1 cellular context compared by ENCODE assay signal in the genomic region with DNA sequence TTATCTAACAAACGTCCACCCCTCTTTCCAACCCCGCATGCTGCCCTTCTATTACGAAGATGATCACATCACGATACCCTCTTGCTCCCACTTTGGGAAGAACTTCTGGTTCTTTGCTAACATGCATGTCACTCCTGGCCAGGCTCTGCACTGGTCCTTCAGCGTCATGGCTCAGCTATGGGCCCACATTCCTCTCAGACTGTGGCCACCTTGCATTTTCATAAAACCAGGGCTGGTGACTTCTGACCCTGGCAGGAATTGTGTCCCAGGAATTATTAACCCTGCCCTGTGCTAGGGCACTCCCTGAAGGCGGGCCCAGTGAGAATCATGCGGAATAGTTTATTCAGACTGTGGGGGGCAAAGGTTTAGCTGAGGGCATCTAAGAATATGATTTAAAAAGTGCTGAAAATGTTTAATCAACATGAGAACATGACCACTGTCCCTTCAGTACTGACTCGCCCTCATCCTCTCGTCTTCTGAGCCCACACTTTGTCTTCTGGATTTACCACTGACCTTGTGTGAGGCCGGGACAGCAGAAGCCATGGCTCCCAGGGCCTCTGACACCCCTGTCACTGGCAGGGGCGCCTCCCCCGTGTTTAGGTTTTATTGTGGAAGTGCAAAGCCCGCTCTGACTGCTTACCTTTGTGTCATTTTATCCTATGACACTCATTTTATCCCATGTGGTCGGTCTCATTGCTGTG.
TF ChIP-seq lines count a peak whose summit lies in the region.

No MANE protein-coding gene starts in this region.

TF ChIP-seq in HepG2, 621 proteins besides CTCF, POLR2A, EP300 and RAD21 (continued from another document and continues in another):
- TF ChIP-seq, protein P1, sequence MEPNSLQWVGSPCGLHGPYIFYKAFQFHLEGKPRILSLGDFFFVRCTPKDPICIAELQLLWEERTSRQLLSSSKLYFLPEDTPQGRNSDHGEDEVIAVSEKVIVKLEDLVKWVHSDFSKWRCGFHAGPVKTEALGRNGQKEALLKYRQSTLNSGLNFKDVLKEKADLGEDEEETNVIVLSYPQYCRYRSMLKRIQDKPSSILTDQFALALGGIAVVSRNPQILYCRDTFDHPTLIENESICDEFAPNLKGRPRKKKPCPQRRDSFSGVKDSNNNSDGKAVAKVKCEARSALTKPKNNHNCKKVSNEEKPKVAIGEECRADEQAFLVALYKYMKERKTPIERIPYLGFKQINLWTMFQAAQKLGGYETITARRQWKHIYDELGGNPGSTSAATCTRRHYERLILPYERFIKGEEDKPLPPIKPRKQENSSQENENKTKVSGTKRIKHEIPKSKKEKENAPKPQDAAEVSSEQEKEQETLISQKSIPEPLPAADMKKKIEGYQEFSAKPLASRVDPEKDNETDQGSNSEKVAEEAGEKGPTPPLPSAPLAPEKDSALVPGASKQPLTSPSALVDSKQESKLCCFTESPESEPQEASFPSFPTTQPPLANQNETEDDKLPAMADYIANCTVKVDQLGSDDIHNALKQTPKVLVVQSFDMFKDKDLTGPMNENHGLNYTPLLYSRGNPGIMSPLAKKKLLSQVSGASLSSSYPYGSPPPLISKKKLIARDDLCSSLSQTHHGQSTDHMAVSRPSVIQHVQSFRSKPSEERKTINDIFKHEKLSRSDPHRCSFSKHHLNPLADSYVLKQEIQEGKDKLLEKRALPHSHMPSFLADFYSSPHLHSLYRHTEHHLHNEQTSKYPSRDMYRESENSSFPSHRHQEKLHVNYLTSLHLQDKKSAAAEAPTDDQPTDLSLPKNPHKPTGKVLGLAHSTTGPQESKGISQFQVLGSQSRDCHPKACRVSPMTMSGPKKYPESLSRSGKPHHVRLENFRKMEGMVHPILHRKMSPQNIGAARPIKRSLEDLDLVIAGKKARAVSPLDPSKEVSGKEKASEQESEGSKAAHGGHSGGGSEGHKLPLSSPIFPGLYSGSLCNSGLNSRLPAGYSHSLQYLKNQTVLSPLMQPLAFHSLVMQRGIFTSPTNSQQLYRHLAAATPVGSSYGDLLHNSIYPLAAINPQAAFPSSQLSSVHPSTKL (CRISPR knock-in tag; IDR thresholded peaks at IDR 0.05) = peak; percentile 55
- TF ChIP-seq MEIS2 (CRISPR knock-in tag; IDR thresholded peaks at IDR 0.05) = 0 out of 2 replicates have a peak, but pooled peaks have one; percentile 34
- TF ChIP-seq, protein P2, sequence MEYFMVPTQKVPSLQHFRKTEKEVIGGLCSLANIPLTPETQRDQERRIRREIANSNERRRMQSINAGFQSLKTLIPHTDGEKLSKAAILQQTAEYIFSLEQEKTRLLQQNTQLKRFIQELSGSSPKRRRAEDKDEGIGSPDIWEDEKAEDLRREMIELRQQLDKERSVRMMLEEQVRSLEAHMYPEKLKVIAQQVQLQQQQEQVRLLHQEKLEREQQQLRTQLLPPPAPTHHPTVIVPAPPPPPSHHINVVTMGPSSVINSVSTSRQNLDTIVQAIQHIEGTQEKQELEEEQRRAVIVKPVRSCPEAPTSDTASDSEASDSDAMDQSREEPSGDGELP (IDR thresholded peaks at IDR 0.05; ENCODE audit: borderline replicate concordance, low read depth) = no peak
- TF ChIP-seq PATZ1 (CRISPR knock-in tag; IDR thresholded peaks at IDR 0.05) = peak; percentile 15; the same call in 1 of the 2 replicates
- TF ChIP-seq NR1H2 (CRISPR knock-in tag; IDR thresholded peaks at IDR 0.05; ENCODE audit: borderline replicate concordance, low read depth) = no peak
- no peak for TF ChIP-seq AKAP8 (CRISPR knock-in tag; IDR thresholded peaks at IDR 0.05)
- peak; percentile 1 for TF ChIP-seq RBM39 (IDR thresholded peaks at IDR 0.05; ENCODE audit: low read depth, low read length, poor library complexity, severe bottlenecking)
- TF ChIP-seq, protein P3, sequence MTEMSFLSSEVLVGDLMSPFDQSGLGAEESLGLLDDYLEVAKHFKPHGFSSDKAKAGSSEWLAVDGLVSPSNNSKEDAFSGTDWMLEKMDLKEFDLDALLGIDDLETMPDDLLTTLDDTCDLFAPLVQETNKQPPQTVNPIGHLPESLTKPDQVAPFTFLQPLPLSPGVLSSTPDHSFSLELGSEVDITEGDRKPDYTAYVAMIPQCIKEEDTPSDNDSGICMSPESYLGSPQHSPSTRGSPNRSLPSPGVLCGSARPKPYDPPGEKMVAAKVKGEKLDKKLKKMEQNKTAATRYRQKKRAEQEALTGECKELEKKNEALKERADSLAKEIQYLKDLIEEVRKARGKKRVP (CRISPR knock-in tag; IDR thresholded peaks at IDR 0.05) = 0 out of 4 replicates have a peak, but pooled peaks of 1 of the 2 experiments have one; percentile 48
- 0 out of 2 replicates have a peak, but pooled peaks have one; percentile 15 for TF ChIP-seq SATB2 (CRISPR knock-in tag; IDR thresholded peaks at IDR 0.05)
- TF ChIP-seq AHR (CRISPR knock-in tag; IDR thresholded peaks at IDR 0.05) = 0 out of 2 replicates have a peak, but pooled peaks have one; percentile 28
- no peak for TF ChIP-seq ZNF678 (CRISPR knock-in tag; IDR thresholded peaks at IDR 0.05)
- peak; percentile 28; the same call in 1 of the 2 replicates for TF ChIP-seq SALL1 (CRISPR knock-in tag; IDR thresholded peaks at IDR 0.05)
- TF ChIP-seq, protein P4, sequence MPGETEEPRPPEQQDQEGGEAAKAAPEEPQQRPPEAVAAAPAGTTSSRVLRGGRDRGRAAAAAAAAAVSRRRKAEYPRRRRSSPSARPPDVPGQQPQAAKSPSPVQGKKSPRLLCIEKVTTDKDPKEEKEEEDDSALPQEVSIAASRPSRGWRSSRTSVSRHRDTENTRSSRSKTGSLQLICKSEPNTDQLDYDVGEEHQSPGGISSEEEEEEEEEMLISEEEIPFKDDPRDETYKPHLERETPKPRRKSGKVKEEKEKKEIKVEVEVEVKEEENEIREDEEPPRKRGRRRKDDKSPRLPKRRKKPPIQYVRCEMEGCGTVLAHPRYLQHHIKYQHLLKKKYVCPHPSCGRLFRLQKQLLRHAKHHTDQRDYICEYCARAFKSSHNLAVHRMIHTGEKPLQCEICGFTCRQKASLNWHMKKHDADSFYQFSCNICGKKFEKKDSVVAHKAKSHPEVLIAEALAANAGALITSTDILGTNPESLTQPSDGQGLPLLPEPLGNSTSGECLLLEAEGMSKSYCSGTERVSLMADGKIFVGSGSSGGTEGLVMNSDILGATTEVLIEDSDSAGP (CRISPR knock-in tag; IDR thresholded peaks at IDR 0.05; ENCODE audit: borderline replicate concordance) = peak; percentile 46; the same call in 1 of the 2 replicates
- no peak for TF ChIP-seq SOX13 (IDR thresholded peaks at IDR 0.05)
- 0 out of 4 replicates have a peak, but pooled peaks of 1 of the 2 experiments have one; percentile 32 for TF ChIP-seq SOX13 (CRISPR knock-in tag; conservative IDR thresholded peaks at IDR 0.05 in 1 of 2, IDR thresholded peaks at IDR 0.05 in 1 of 2)
- no peak for TF ChIP-seq BRD4 (CRISPR knock-in tag; IDR thresholded peaks at IDR 0.05)
- TF ChIP-seq MATR3 (CRISPR knock-in tag; IDR thresholded peaks at IDR 0.05) = no peak
- no peak for TF ChIP-seq CAMTA2 (CRISPR knock-in tag; IDR thresholded peaks at IDR 0.05; ENCODE audit: borderline replicate concordance)
- TF ChIP-seq THAP7 (CRISPR knock-in tag; IDR thresholded peaks at IDR 0.05) = no peak
- peak; percentile 65; the same call in 1 of the 2 replicates for TF ChIP-seq MED1 (CRISPR knock-in tag; IDR thresholded peaks at IDR 0.05)
- TF ChIP-seq GATAD1 (CRISPR knock-in tag; IDR thresholded peaks at IDR 0.05) = 0 out of 2 replicates have a peak, but pooled peaks have one; percentile 37
- no peak for TF ChIP-seq ZNF768 (CRISPR knock-in tag; IDR thresholded peaks at IDR 0.05)
- no peak for TF ChIP-seq RXRA (CRISPR knock-in tag; IDR thresholded peaks at IDR 0.05)
- TF ChIP-seq, protein P5, sequence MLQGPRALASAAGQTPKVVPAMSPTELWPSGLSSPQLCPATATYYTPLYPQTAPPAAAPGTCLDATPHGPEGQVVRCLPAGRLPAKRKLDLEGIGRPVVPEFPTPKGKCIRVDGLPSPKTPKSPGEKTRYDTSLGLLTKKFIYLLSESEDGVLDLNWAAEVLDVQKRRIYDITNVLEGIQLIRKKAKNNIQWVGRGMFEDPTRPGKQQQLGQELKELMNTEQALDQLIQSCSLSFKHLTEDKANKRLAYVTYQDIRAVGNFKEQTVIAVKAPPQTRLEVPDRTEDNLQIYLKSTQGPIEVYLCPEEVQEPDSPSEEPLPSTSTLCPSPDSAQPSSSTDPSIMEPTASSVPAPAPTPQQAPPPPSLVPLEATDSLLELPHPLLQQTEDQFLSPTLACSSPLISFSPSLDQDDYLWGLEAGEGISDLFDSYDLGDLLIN (CRISPR knock-in tag; IDR thresholded peaks at IDR 0.05; ENCODE audit: borderline replicate concordance) = no peak
- 0 out of 2 replicates have a peak, but pooled peaks have one; percentile 2 for TF ChIP-seq ZBTB14 (CRISPR knock-in tag; IDR thresholded peaks at IDR 0.05)
- no peak for TF ChIP-seq ZNF292 (CRISPR knock-in tag; IDR thresholded peaks at IDR 0.05; ENCODE audit: borderline replicate concordance, low read depth)
- no peak for TF ChIP-seq ZFX (CRISPR knock-in tag; IDR thresholded peaks at IDR 0.05; ENCODE audit: low read depth)
- no peak for TF ChIP-seq SP4 (CRISPR knock-in tag; IDR thresholded peaks at IDR 0.05)
- TF ChIP-seq BCL6 (CRISPR knock-in tag; IDR thresholded peaks at IDR 0.05) = 0 out of 2 replicates have a peak, but pooled peaks have one; percentile 26
- no peak for TF ChIP-seq CREB1 (IDR thresholded peaks at IDR 0.05)
- 0 out of 2 replicates have a peak, but pooled peaks have one; percentile 18 for TF ChIP-seq CREB1 (CRISPR knock-in tag; IDR thresholded peaks at IDR 0.05)
- peak; percentile 6; the same call in 1 of the 2 replicates for TF ChIP-seq KDM5B (CRISPR knock-in tag; IDR thresholded peaks at IDR 0.05; ENCODE audit: borderline replicate concordance)
- TF ChIP-seq NR2F2 (IDR thresholded peaks at IDR 0.05; ENCODE audit: borderline replicate concordance, low read depth) = 0 out of 2 replicates have a peak, but pooled peaks have one; percentile 14
- TF ChIP-seq, protein P6, sequence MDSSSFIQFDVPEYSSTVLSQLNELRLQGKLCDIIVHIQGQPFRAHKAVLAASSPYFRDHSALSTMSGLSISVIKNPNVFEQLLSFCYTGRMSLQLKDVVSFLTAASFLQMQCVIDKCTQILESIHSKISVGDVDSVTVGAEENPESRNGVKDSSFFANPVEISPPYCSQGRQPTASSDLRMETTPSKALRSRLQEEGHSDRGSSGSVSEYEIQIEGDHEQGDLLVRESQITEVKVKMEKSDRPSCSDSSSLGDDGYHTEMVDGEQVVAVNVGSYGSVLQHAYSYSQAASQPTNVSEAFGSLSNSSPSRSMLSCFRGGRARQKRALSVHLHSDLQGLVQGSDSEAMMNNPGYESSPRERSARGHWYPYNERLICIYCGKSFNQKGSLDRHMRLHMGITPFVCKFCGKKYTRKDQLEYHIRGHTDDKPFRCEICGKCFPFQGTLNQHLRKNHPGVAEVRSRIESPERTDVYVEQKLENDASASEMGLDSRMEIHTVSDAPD (CRISPR knock-in tag; IDR thresholded peaks at IDR 0.05) = 0 out of 2 replicates have a peak, but pooled peaks have one; percentile 10
- TF ChIP-seq, protein P7, sequence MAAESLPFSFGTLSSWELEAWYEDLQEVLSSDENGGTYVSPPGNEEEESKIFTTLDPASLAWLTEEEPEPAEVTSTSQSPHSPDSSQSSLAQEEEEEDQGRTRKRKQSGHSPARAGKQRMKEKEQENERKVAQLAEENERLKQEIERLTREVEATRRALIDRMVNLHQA (CRISPR knock-in tag; IDR thresholded peaks at IDR 0.05) = no peak
- TF ChIP-seq, protein P8, sequence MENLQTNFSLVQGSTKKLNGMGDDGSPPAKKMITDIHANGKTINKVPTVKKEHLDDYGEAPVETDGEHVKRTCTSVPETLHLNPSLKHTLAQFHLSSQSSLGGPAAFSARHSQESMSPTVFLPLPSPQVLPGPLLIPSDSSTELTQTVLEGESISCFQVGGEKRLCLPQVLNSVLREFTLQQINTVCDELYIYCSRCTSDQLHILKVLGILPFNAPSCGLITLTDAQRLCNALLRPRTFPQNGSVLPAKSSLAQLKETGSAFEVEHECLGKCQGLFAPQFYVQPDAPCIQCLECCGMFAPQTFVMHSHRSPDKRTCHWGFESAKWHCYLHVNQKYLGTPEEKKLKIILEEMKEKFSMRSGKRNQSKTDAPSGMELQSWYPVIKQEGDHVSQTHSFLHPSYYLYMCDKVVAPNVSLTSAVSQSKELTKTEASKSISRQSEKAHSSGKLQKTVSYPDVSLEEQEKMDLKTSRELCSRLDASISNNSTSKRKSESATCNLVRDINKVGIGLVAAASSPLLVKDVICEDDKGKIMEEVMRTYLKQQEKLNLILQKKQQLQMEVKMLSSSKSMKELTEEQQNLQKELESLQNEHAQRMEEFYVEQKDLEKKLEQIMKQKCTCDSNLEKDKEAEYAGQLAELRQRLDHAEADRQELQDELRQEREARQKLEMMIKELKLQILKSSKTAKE (CRISPR knock-in tag; IDR thresholded peaks at IDR 0.05; ENCODE audit: borderline replicate concordance) = no peak
- peak; percentile 26; the same call in 1 of the 2 replicates for TF ChIP-seq GATAD2A (CRISPR knock-in tag; IDR thresholded peaks at IDR 0.05)
- peak; percentile 64 for TF ChIP-seq KDM2A (CRISPR knock-in tag; IDR thresholded peaks at IDR 0.05; ENCODE audit: borderline replicate concordance, low read depth)
